8 cellular contexts compared by ENCODE assay signal in the genomic region with DNA sequence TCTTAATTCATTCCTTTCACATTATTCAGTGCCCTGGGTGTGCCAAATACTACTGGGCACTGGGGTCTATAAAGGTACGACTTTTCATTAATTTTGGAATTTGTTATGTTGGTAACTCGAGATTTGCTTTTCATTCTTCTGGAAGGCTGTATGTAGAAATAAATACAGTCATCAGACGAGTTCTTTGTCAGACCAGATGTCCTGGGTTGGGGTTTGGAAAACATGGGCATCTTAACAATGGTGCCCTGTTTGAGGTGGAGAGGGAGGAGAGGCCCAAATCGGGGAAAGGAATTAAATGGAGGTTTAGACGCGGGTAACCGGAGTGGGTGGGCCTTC. TPM values are rescaled to one million over a fixed set of nuclear protein-coding genes. Genes with fewer than 3 reads are reported as not detected.
DNase-seq lines count a peak whose midpoint lies in the region; ATAC-seq and TF ChIP-seq lines count a peak whose summit lies in the region.

No MANE protein-coding gene starts in this region.

- H4K20me1 ChIP-seq in fibroblast of lung (ENCODE audit: control insufficient read depth, extremely low read depth, insufficient read depth, low read length): no peaks in the 10 kb centered on the region

- no peak overlapping the region for H3K4ac ChIP-seq in trophoblast cell (ENCODE audit: low read depth, low read length)

- DNase-seq in CD8-positive, alpha-beta memory T cell: no peak
- DNase-seq in RWPE2 (ENCODE audit: low spot score) (no peak), fibroblast of lung (ENCODE audit: low read depth in 2 of 2) (no peak), trophoblast cell (no peak), GDM1 (lab: John Stamatoyannopoulos, UW) (no peak), DMS153 (lab: John Stamatoyannopoulos, UW) (no peak), sciatic nerve (ENCODE audit: low spot score) (no peak)

- H3K36me3 ChIP-seq in CD8-positive, alpha-beta memory T cell (ENCODE audit: insufficient read depth, low read length): no peaks in the 10 kb centered on the region
- H3K36me3 ChIP-seq in RWPE2 (ENCODE audit: low read depth) (no peaks in the 10 kb centered on the region), fibroblast of lung (ENCODE audit: control insufficient read depth, insufficient read depth, low read length) (no peaks in the 10 kb centered on the region), trophoblast cell (ENCODE audit: control insufficient read depth in 1 of 2, insufficient read depth in 2 of 2, low read length in 2 of 2) (no peaks in the 10 kb centered on the region)

- H4K8ac ChIP-seq in trophoblast cell (ENCODE audit: low read depth, low read length): peak overlapping the region; percentile 92

- peaks cover 13 to 17% (median 16%) of the 10 kb centered on the region in 3 donors for H3K4me1 Mint-ChIP-seq in CD8-positive, alpha-beta memory T cell

- peak overlapping the region; percentile 89 for H3K4me3 ChIP-seq in CD8-positive, alpha-beta memory T cell (ENCODE audit: low read length)
- H3K4me3 ChIP-seq in RWPE2 (ENCODE audit: severe bottlenecking) (peak overlapping the region; percentile 83), fibroblast of lung (replicated peaks in 1 of 4; ENCODE audit: control extremely low read depth in 1 of 4, insufficient read depth in 1 of 4, low read depth in 3 of 4, low read length in 4 of 4) (peak overlapping the region; percentile 73 to 96 (median 86)), trophoblast cell (ENCODE audit: low read depth, low read length) (peak overlapping the region; percentile 70)

- no peak overlapping the region for H2AK5ac ChIP-seq in trophoblast cell (ENCODE audit: low read length)

- H3K9ac ChIP-seq in fibroblast of lung (ENCODE audit: insufficient read depth, low read length) (no peak overlapping the region), trophoblast cell (ENCODE audit: low read length) (peak overlapping the region; percentile 38)

- H2BK5ac ChIP-seq in trophoblast cell (ENCODE audit: low read depth, low read length, poor library complexity): peak overlapping the region; percentile 11

- peak overlapping the region in 7 of 8 donors; percentile 78 to 93 (median 92) for H3K27ac Mint-ChIP-seq in CD8-positive, alpha-beta memory T cell

- H3K23ac ChIP-seq in trophoblast cell (ENCODE audit: low read length): no peak overlapping the region

- peaks cover 11% of the 10 kb centered on the region for H3K79me1 ChIP-seq in trophoblast cell (ENCODE audit: low read length)

- H2AFZ ChIP-seq in fibroblast of lung (ENCODE audit: low read length) (peak overlapping the region; percentile 100), trophoblast cell (ENCODE audit: insufficient read depth, low read length, poor library complexity) (peak overlapping the region; percentile 66)

- H3K14ac ChIP-seq in trophoblast cell (ENCODE audit: low read length): no peak overlapping the region

- peak overlapping the region; percentile 67 for H4K91ac ChIP-seq in trophoblast cell (ENCODE audit: low read depth, low read length)

- no peak for ATAC-seq in RWPE2 (ENCODE audit: low read depth)
- no peak for ATAC-seq in HG03108 (IDR thresholded peaks at IDR 0.05; ENCODE audit: unreplicated experiment)
- no peak for ATAC-seq in sciatic nerve

- H3K18ac ChIP-seq in trophoblast cell (ENCODE audit: low read length): peak overlapping the region; percentile 68

- intact Hi-C loops in sciatic nerve (cut with DNase I): no loop called here

- H4K12ac ChIP-seq in trophoblast cell (ENCODE audit: low read depth, low read length): peak overlapping the region; percentile 79

- peaks cover 0 to 12% (median 0%) of the 10 kb centered on the region in 3 donors for H3K36me3 Mint-ChIP-seq in CD8-positive, alpha-beta memory T cell

- H3K27me3 Mint-ChIP-seq in CD8-positive, alpha-beta memory T cell: peaks cover 4 to 14% of the 10 kb centered on the region in 2 donors

- H3K9me3 ChIP-seq in CD8-positive, alpha-beta memory T cell (ENCODE audit: low read length): no peaks in the 10 kb centered on the region
- H3K9me3 ChIP-seq in RWPE2 (ENCODE audit: severe bottlenecking) (no peaks in the 10 kb centered on the region), fibroblast of lung (ENCODE audit: control insufficient read depth, insufficient read depth, low read depth, low read length) (no peaks in the 10 kb centered on the region), trophoblast cell (ENCODE audit: insufficient read depth, low read depth, low read length) (no peaks in the 10 kb centered on the region)

- H3K4me3 Mint-ChIP-seq in CD8-positive, alpha-beta memory T cell: peak overlapping the region; percentile 92 to 99 (median 96)

- H3K4me1 ChIP-seq in CD8-positive, alpha-beta memory T cell (ENCODE audit: insufficient read depth, low read length): peaks cover 5% of the 10 kb centered on the region
- H3K4me1 ChIP-seq in RWPE2 (ENCODE audit: insufficient read depth, poor library complexity, severe bottlenecking): peaks cover 7% of the 10 kb centered on the region
- H3K4me1 ChIP-seq in fibroblast of lung (ENCODE audit: control insufficient read depth, extremely low read depth, insufficient read depth, low read length): no peaks in the 10 kb centered on the region
- no peaks in the 10 kb centered on the region for H3K4me1 ChIP-seq in trophoblast cell (ENCODE audit: control insufficient read depth in 1 of 2, insufficient read depth in 2 of 2, low read length in 2 of 2)

- H3K79me2 ChIP-seq in fibroblast of lung (ENCODE audit: control insufficient read depth, insufficient read depth, low read length) (peaks cover 5% of the 10 kb centered on the region), trophoblast cell (ENCODE audit: control insufficient read depth, insufficient read depth, low read length, poor library complexity) (peaks cover 9% of the 10 kb centered on the region)

- peak overlapping the region; percentile 48 for H2BK120ac ChIP-seq in trophoblast cell (ENCODE audit: insufficient read depth, low read length, poor library complexity)

- WGBS in trophoblast cell (ENCODE audit: extremely low coverage, insufficient coverage, insufficient read length): no CpG with 5 or more reads among the region's 7 CpGs

- H3K4me2 ChIP-seq in fibroblast of lung (ENCODE audit: extremely low read depth, insufficient read depth, low read length) (peak overlapping the region; percentile 87), trophoblast cell (ENCODE audit: low read length) (peak overlapping the region; percentile 90)

- no peak overlapping the region for H3K27ac ChIP-seq in CD8-positive, alpha-beta memory T cell (ENCODE audit: low read depth, low read length)
- H3K27ac ChIP-seq in RWPE2 (ENCODE audit: poor library complexity, severe bottlenecking) (peak overlapping the region; percentile 11), fibroblast of lung (ENCODE audit: insufficient read depth, low read length) (no peak overlapping the region), trophoblast cell (ENCODE audit: low read depth, low read length) (no peak overlapping the region)

- POLR2A ChIA-PET in CD8-positive, alpha-beta memory T cell (lab: Charles Lee): interaction anchor here (2.0 kb wide), 1 partner anchor 293 kb away, joined by 13 read pairs; a partner anchor contains a TSS

- H2BK12ac ChIP-seq in trophoblast cell (ENCODE audit: low read length): no peak overlapping the region

- H3K27me3 ChIP-seq in CD8-positive, alpha-beta memory T cell (ENCODE audit: insufficient read depth, low read length, poor library complexity, severe bottlenecking): no peaks in the 10 kb centered on the region
- H3K27me3 ChIP-seq in RWPE2 (ENCODE audit: insufficient read depth, poor library complexity, severe bottlenecking) (no peaks in the 10 kb centered on the region), fibroblast of lung (ENCODE audit: control insufficient read depth, insufficient read depth, low read length) (no peaks in the 10 kb centered on the region), trophoblast cell (ENCODE audit: insufficient read depth, low read length) (no peaks in the 10 kb centered on the region)

- no peaks in the 10 kb centered on the region for H3K9me3 Mint-ChIP-seq in CD8-positive, alpha-beta memory T cell

- CTCF ChIA-PET in CD8-positive, alpha-beta memory T cell (lab: Charles Lee): no interaction called here

- TF ChIP-seq CTCF in RWPE2 (IDR thresholded peaks at IDR 0.05; ENCODE audit: poor library complexity, severe bottlenecking) (no peak), fibroblast of lung (conservative IDR thresholded peaks at IDR 0.05 in 1 of 2, IDR thresholded peaks at IDR 0.05 in 1 of 2; ENCODE audit: low read depth in 1 of 2, low read length in 2 of 2) (no peak)

RNA-seq across cellular contexts. Expression of a gene that starts 0.7 kb away (rescaled TPM):
- 1 to 10 TPM; 5.4 to 5.7 TPM for total RNA-seq in CD8-positive, alpha-beta memory T cell
- polyA plus RNA-seq in CD8-positive, alpha-beta memory T cell: 8.4 TPM
- total RNA-seq in fibroblast of lung (23.9 and 27.7 TPM in 2 replicates), sciatic nerve (16.5 TPM)
- polyA plus RNA-seq in fibroblast of lung: 21.7 and 33.6 TPM in 2 replicates
- 11.8 and 20.4 TPM in 2 replicates for polyA plus RNA-seq in fibroblast of lung (2012)
- 3.1 and 6.5 TPM in 2 replicates for polyA minus RNA-seq in fibroblast of lung (ENCODE audit: low replicate concordance)
- polyA plus RNA-seq in trophoblast cell (2013): 15.8 and 16.5 TPM in 2 replicates
